ENCODE assay signal across 8 cellular contexts in the genomic region with DNA sequence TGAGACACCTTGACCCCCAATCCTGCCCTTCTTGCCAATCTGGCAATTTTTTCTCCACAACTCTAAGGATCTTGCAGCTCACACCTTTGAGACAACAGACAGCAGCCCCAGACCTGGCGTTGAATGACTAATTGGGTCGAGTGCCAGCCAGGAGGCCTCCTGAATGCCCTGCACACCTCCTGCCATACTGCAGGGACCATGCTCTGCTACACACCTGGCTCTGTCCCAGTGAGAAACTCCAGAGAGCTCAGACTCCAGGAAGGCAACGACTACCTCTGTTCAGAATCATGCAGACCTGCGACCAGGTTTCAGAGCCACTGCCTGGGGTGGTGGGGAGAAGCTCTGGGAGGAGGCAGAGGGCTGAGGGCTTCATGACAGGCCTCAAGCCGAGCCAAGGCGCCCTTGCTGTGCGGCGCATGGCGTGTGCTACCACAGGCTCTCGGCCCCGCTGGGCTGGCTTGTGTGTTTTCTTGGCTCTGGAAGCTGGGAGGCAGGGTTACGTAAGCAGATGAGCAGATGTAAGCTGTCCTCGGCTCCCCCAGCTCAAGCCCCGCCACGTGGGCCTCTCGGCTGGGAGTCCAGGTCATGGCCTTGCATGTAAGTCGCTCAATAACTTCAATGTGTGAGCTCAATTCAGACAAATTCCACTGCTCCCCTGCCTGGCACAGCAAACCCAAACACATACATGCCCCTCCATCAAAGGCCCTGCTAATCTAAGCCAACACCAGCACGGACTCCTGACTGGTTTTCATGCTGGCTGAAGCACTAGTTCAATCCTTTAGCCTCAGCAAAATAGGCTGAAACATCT. TPM values are rescaled to one million over a fixed set of nuclear protein-coding genes. Genes with fewer than 3 reads are reported as not detected.
DNase-seq lines count a peak whose midpoint lies in the region; ATAC-seq, FAIRE-seq and TF ChIP-seq lines count a peak whose summit lies in the region.

No MANE protein-coding gene starts in this region.

- H3K4me1 Mint-ChIP-seq in activated T-cell treated with anti-CD3 and anti-CD28 coated beads, Interleukin-2, amount 50 U/mL, for 72 hours (ENCODE audit: low read depth), result peaks cover 90% of the 10 kb centered on the region
- H3K4me1 Mint-ChIP-seq in Calu3 (ENCODE audit: low read depth, unreplicated experiment), result peaks cover 28% of the 10 kb centered on the region

- H3K27me3 Mint-ChIP-seq in activated T-cell treated with anti-CD3 and anti-CD28 coated beads, Interleukin-2, amount 50 U/mL, for 72 hours (ENCODE audit: low read depth), result no peaks in the 10 kb centered on the region
- no peaks in the 10 kb centered on the region for H3K27me3 Mint-ChIP-seq in Calu3 (ENCODE audit: unreplicated experiment)

- no peak for TF ChIP-seq CTCF in GM12878 (IDR thresholded peaks at IDR 0.05 in 2 of 3, conservative IDR thresholded peaks at IDR 0.05 in 1 of 3; ENCODE audit: control insufficient read depth in 2 of 3, extremely low read depth in 1 of 3, insufficient read depth in 1 of 3, low read depth in 3 of 3, low read length in 3 of 3)
- TF ChIP-seq CTCF in HepG2 (CRISPR knock-in tag; IDR thresholded peaks at IDR 0.05), result peak; percentile 43
- TF ChIP-seq CTCF in testis (IDR thresholded peaks at IDR 0.05), result no peak
- TF ChIP-seq CTCF in Calu3 (IDR thresholded peaks at IDR 0.05; ENCODE audit: unreplicated experiment), result no peak

- H3K27me3 ChIP-seq in GM12878 (replicated peaks in 1 of 2; ENCODE audit: control insufficient read depth in 2 of 2, insufficient read depth in 2 of 2, low read length in 1 of 2) (no peaks in the 10 kb centered on the region), HepG2 (ENCODE audit: control insufficient read depth in 1 of 2, insufficient read depth in 2 of 2, low read length in 2 of 2) (no peaks in the 10 kb centered on the region), testis (no peaks in the 10 kb centered on the region)

- H2AFZ ChIP-seq in GM12878 (ENCODE audit: control insufficient read depth, low read depth, low read length) (no peak overlapping the region), HepG2 (ENCODE audit: low read length) (no peak overlapping the region)

- in situ Hi-C loops in GM12878 (cut with MboI) (no loop called here), HepG2 (cut with HindIII; ENCODE audit: extremely low pct_ligation_motif_present, low pct_unique_long_range_greater_than_20kb) (no loop called here)

- H3K36me3 ChIP-seq in GM12878 (ENCODE audit: control insufficient read depth in 2 of 2, insufficient read depth in 2 of 2, low read length in 1 of 2) (peaks cover 3 to 8% of the 10 kb centered on the region in 2 experiments), HepG2 (replicated peaks in 1 of 2; ENCODE audit: control insufficient read depth in 1 of 2, insufficient read depth in 2 of 2, low read length in 2 of 2) (peaks cover 2 to 12% of the 10 kb centered on the region in 2 experiments; a peak in 3 of 5 replicates), testis (ENCODE audit: low read depth, missing control alignments) (no peaks in the 10 kb centered on the region)

- no peaks in the 10 kb centered on the region for H3K9me3 ChIP-seq in GM12878 (replicated peaks; ENCODE audit: control insufficient read depth, insufficient read depth, low read length)
- no peaks in the 10 kb centered on the region for H3K9me3 ChIP-seq in HepG2 (ENCODE audit: low read length)
- H3K9me3 ChIP-seq in testis, result no peaks in the 10 kb centered on the region

- SMC1A ChIA-PET in GM12878 (lab: Charles Lee; ENCODE audit: uncharacterized antibody, unreplicated experiment), result interaction anchor here (0.7 to 12.9 kb wide), 8 partner anchors 9 to 224 kb away, joined by 3 to 172 read pairs (median 10); no protein-coding TSS in a partner anchor

- H3K27ac ChIP-seq in GM12878 (ENCODE audit: control insufficient read depth, insufficient read depth) (peak overlapping the region; percentile 85), HepG2 (ENCODE audit: extremely low read length, insufficient read depth, low read length) (peak overlapping the region; percentile 69), testis (peak overlapping the region; percentile 74 to 78)

- ATAC-seq in activated T-cell treated with anti-CD3 and anti-CD28 coated beads, Interleukin-2, amount 50 U/mL, for 72 hours (replicated peaks in 1 of 2), result no peak
- ATAC-seq in GM12878, result no peak
- peak; percentile 93 for ATAC-seq in HepG2
- ATAC-seq in GM21367 (IDR thresholded peaks at IDR 0.05; ENCODE audit: unreplicated experiment), result no peak

- DNase-seq in activated T-cell treated with anti-CD3 and anti-CD28 coated beads, Interleukin-2, amount 50 U/mL, for 72 hours, result no peak
- no peak for DNase-seq in activated T-cell treated with anti-CD3 and anti-CD28 coated beads, Interleukin-2, amount 50 U/mL, for 48 hours
- DNase-seq in GM12878 (ENCODE audit: low read depth, low spot score), result no peak
- DNase-seq in HepG2 (ENCODE audit: low spot score), result peak; percentile 88
- peak; percentile 96 for DNase-seq in testis
- DNase-seq in OCI-M2 (lab: John Stamatoyannopoulos, UW; ENCODE audit: unreplicated experiment), result no peak
- no peak for DNase-seq in Calu3

- intact Hi-C loops in GM12878 (cut with micrococcal nuclease; ENCODE audit: unreplicated experiment) (no loop called here), HepG2 (cut with micrococcal nuclease; ENCODE audit: unreplicated experiment) (loop anchor here (1.0 to 2.0 kb wide), 2 partner anchors 12 to 23 kb away; no protein-coding TSS in a partner anchor), testis (cut with DNase I; ENCODE audit: low total_unique reads) (no loop called here), Calu3 (cut with micrococcal nuclease; ENCODE audit: unreplicated experiment) (no loop called here)

- peak; percentile 45; the same call in 1 of the 2 replicates for TF ChIP-seq POLR2A in GM12878 (IDR thresholded peaks at IDR 0.05; ENCODE audit: low read depth, low read length)
- 0 out of 4 replicates have a peak, but pooled peaks of 1 of the 2 experiments have one; percentile 22 for TF ChIP-seq POLR2A in HepG2 (IDR thresholded peaks at IDR 0.05; ENCODE audit: insufficient read depth in 1 of 2, low read depth in 2 of 2, low read length in 2 of 2)
- TF ChIP-seq POLR2A in testis (IDR thresholded peaks at IDR 0.05), result no peak

- H3K4me1 ChIP-seq in GM12878 (ENCODE audit: control insufficient read depth, insufficient read depth, low read length) (peaks cover 94% of the 10 kb centered on the region), HepG2 (ENCODE audit: insufficient read depth, low read length) (peaks cover 49% of the 10 kb centered on the region), testis (peaks cover 84% of the 10 kb centered on the region)

- H3K4me3 Mint-ChIP-seq in activated T-cell treated with anti-CD3 and anti-CD28 coated beads, Interleukin-2, amount 50 U/mL, for 72 hours, result peak overlapping the region; percentile 20 to 39
- no peak overlapping the region for H3K4me3 Mint-ChIP-seq in Calu3 (ENCODE audit: low read depth, unreplicated experiment)

- peaks cover 93% of the 10 kb centered on the region for H3K79me2 ChIP-seq in GM12878 (ENCODE audit: control insufficient read depth, insufficient read depth, low read length)
- H3K79me2 ChIP-seq in HepG2 (ENCODE audit: insufficient read depth, low read length), result peaks cover 51% of the 10 kb centered on the region

- H3K4me2 ChIP-seq in GM12878 (ENCODE audit: control insufficient read depth, insufficient read depth) (peak overlapping the region; percentile 86), HepG2 (ENCODE audit: low read depth, low read length) (peak overlapping the region; percentile 70)

- no peak for FAIRE-seq in GM12878 (lab: Jason Lieb, UNC)
- peak; percentile 96 for FAIRE-seq in HepG2 (lab: Jason Lieb, UNC)

- 83% methylated on average over 18 of the region's 18 CpGs for WGBS in GM12878 (ENCODE audit: insufficient coverage, insufficient replicate concordance, low lambda C conversion rate, missing lambda C conversion rate)
- WGBS in HepG2 (ENCODE audit: low lambda C conversion rate), result 50% methylated on average over 3 of the region's 18 CpGs
- WGBS in testis, 2 donors, result 39 to 47% methylated on average over 3 to 18 of the region's 18 CpGs

- CTCF ChIA-PET in GM12878 (lab: Yijun Ruan, JAX), result interaction anchor here (1.0 to 4.1 kb wide), 4 partner anchors 12 to 20 kb away, joined by 3 to 21 read pairs (median 4); no protein-coding TSS in a partner anchor
- CTCF ChIA-PET in HepG2 (lab: Yijun Ruan, JAX; ENCODE audit: low intra/inter-chr PET ratio, low total read pairs), result no interaction called here
- CTCF ChIA-PET in Calu3 (lab: Charles Lee), result interaction anchor here (1.4 kb wide), 1 partner anchor 12 kb away, joined by 5 read pairs; no protein-coding TSS in a partner anchor

- H4K20me1 ChIP-seq in GM12878 (ENCODE audit: control insufficient read depth, insufficient read depth) (no peaks in the 10 kb centered on the region), HepG2 (ENCODE audit: insufficient read depth, low read length) (peaks cover 23% of the 10 kb centered on the region)

- POLR2A ChIA-PET in GM12878 (lab: Charles Lee) (interaction anchor here (0.5 to 2.7 kb wide), 8 partner anchors 9 to 73 kb away, joined by 3 to 17 read pairs (median 4); partner anchors contain the start of genes B4GALT1 and SMU1), HepG2 (lab: Yijun Ruan, JAX) (interaction anchor here (0.9 to 2.7 kb wide), 7 partner anchors 12 to 151 kb away, joined by 3 to 26 read pairs (median 5); partner anchors contain the start of genes B4GALT1, DNAJA1, NFX1 and SMU1)

- H3K9ac ChIP-seq in GM12878 (ENCODE audit: control insufficient read depth, insufficient read depth, low read length) (peak overlapping the region; percentile 31), HepG2 (ENCODE audit: insufficient read depth, low read depth, low read length) (peak overlapping the region; percentile 47)

- no peak overlapping the region for H3K27ac Mint-ChIP-seq in activated T-cell treated with anti-CD3 and anti-CD28 coated beads, Interleukin-2, amount 50 U/mL, for 72 hours
- H3K27ac Mint-ChIP-seq in Calu3 (ENCODE audit: unreplicated experiment), result no peak overlapping the region

- no TSS peak for BruUV-seq in GM12878 (replicated peaks; lab: Mats Ljungman, UMichigan)
- TSS peak; percentile 30 for BruUV-seq in HepG2 (replicated peaks; lab: Mats Ljungman, UMichigan)
- no TSS peak for BruUV-seq in Calu3 (replicated peaks; lab: Mats Ljungman, UMichigan)

- no peak overlapping the region for H3K4me3 ChIP-seq in GM12878
- H3K4me3 ChIP-seq in HepG2 (replicated peaks in 1 of 3; ENCODE audit: insufficient read depth in 1 of 3, low read depth in 2 of 3, low read length in 3 of 3), result peak overlapping the region in 1 of 3 experiments; percentile 39; a peak in 2 of 6 replicates
- no peak overlapping the region for H3K4me3 ChIP-seq in testis

- RAD21 ChIA-PET in GM12878 (lab: Charles Lee; ENCODE audit: unreplicated experiment), result interaction anchor here (1.0 to 3.9 kb wide), 3 partner anchors 9 to 28 kb away, joined by 3 to 14 read pairs (median 3); partner anchors contain the start of gene B4GALT1

- H3K36me3 Mint-ChIP-seq in activated T-cell treated with anti-CD3 and anti-CD28 coated beads, Interleukin-2, amount 50 U/mL, for 72 hours (ENCODE audit: insufficient read depth in 2 of 2), result peaks cover 2 to 3% of the 10 kb centered on the region in 2 donors
- no peaks in the 10 kb centered on the region for H3K36me3 Mint-ChIP-seq in Calu3 (ENCODE audit: insufficient read depth, unreplicated experiment)

- TF ChIP-seq EP300 in GM12878 (IDR thresholded peaks at IDR 0.05; ENCODE audit: borderline replicate concordance in 1 of 2, control insufficient read depth in 1 of 2, low read depth in 2 of 2, low read length in 2 of 2) (no peak), HepG2 (IDR thresholded peaks at IDR 0.05; ENCODE audit: low read depth in 2 of 2, low read length in 2 of 2) (peak in 1 of 2 experiments; percentile 67; a peak in 1 of 4 replicates), HepG2 (CRISPR knock-in tag; IDR thresholded peaks at IDR 0.05; ENCODE audit: borderline replicate concordance) (peak; percentile 60; the same call in 1 of the 2 replicates)

- H3K9me3 Mint-ChIP-seq in activated T-cell treated with anti-CD3 and anti-CD28 coated beads, Interleukin-2, amount 50 U/mL, for 72 hours, result no peaks in the 10 kb centered on the region
- no peaks in the 10 kb centered on the region for H3K9me3 Mint-ChIP-seq in Calu3 (ENCODE audit: low read depth, unreplicated experiment)

- TF ChIP-seq RAD21 in GM12878 (IDR thresholded peaks at IDR 0.05; ENCODE audit: insufficient read depth, low read depth, low read length), result no peak
- TF ChIP-seq RAD21 in HepG2 (CRISPR knock-in tag; IDR thresholded peaks at IDR 0.05), result 0 out of 2 replicates have a peak, but pooled peaks have one; percentile 18

RNA-seq across cellular contexts. Expression of gene B4GALT1, which starts 27.5 kb away (rescaled TPM):
- total RNA-seq in activated T-cell treated with anti-CD3 and anti-CD28 coated beads, Interleukin-2, amount 50 U/mL, for 72 hours, result 10 to 100 TPM; 72.2 to 91.9 TPM
- 47.6 and 51.1 TPM in 2 replicates for total RNA-seq in GM12878 (2013; cell fraction: nucleolus; rRNA removed)
- 23.4 and 24.2 TPM in 2 replicates for total RNA-seq in GM12878 (2014; rRNA removed)
- 12.7 and 15.3 TPM in 2 replicates for total RNA-seq in GM12878 (2014; rRNA removed; fragmentation: Illumina TruSeq; extraction: Trizol)
- 77.5 and 79.0 TPM in 2 replicates for total RNA-seq in GM12878 (2021)
- polyA plus RNA-seq in GM12878 (2011; ENCODE audit: low read depth), result 50.1 TPM
- 29.6 and 36.5 TPM in 2 replicates for polyA plus RNA-seq in GM12878 (2011; rRNA removed)
- 36.7 and 49.7 TPM in 2 replicates for polyA plus RNA-seq in GM12878 (2011; cell fraction: cytosol; rRNA removed)
- polyA plus RNA-seq in GM12878 (2011; cell fraction: nucleus; rRNA removed), result 16.8 and 18.8 TPM in 2 replicates
- polyA plus RNA-seq in GM12878 (2012), result 58.2 and 65.9 TPM in 2 replicates
- polyA plus RNA-seq in GM12878 (2014; fragmentation: Illumina TruSeq; extraction: Trizol), result 66.7 and 68.8 TPM in 2 replicates
- polyA plus RNA-seq in GM12878 (2014; fragmentation: Nextera tagmentation; extraction: Ambion mirVana), result 10 to 100 TPM; 22.4 to 23.3 TPM
- polyA plus RNA-seq in GM12878 (2014; rRNA removed), result 42.6 and 45.5 TPM in 2 replicates
- polyA plus RNA-seq in GM12878 (2016; fragmentation: Nextera tagmentation; extraction: Ambion mirVana), result 10 to 100 TPM; 50.2 to 50.8 TPM
- polyA minus RNA-seq in GM12878 (2011; rRNA and poly(A)+ RNA removed), result 48.3 and 58.3 TPM in 2 replicates
- polyA minus RNA-seq in GM12878 (2011; cell fraction: cytosol; rRNA and poly(A)+ RNA removed), result 25.8 and 27.2 TPM in 2 replicates
- polyA minus RNA-seq in GM12878 (2011; cell fraction: nucleus; rRNA and poly(A)+ RNA removed), result 10.3 and 16.8 TPM in 2 replicates
- total RNA-seq in HepG2 (2016; rRNA removed; fragmentation: Illumina TruSeq; extraction: Trizol), result 15.7 TPM in 2 replicates
- 3.3 and 3.4 TPM in 2 replicates for total RNA-seq in HepG2 (2016; cell fraction: cytosol; rRNA removed; fragmentation: Illumina TruSeq; extraction: Trizol; ENCODE audit: low read depth)
- 13.5 and 16.1 TPM in 2 replicates for total RNA-seq in HepG2 (2016; cell fraction: insoluble cytoplasmic fraction; rRNA removed; fragmentation: Illumina TruSeq; extraction: Trizol)
- 19.9 and 20.6 TPM in 2 replicates for total RNA-seq in HepG2 (2016; cell fraction: membrane; rRNA removed; fragmentation: Illumina TruSeq; extraction: Trizol)
- 22.5 and 25.2 TPM in 2 replicates for total RNA-seq in HepG2 (2016; cell fraction: nucleus; rRNA removed; fragmentation: Illumina TruSeq; extraction: Trizol)
- 33.5 and 37.5 TPM in 2 replicates for polyA plus RNA-seq in HepG2 (2011; rRNA removed)
- 35.6 and 46.0 TPM in 2 replicates for polyA plus RNA-seq in HepG2 (2011; cell fraction: cytosol; rRNA removed)
- 14.7 and 19.1 TPM in 2 replicates for polyA plus RNA-seq in HepG2 (2011; cell fraction: nucleus; rRNA removed)
- polyA plus RNA-seq in HepG2 (2012), result 57.7 and 61.1 TPM in 2 replicates
- polyA plus RNA-seq in HepG2 (2016; cell fraction: cytosol; fragmentation: Illumina TruSeq; extraction: Trizol; ENCODE audit: low read depth), result 5.0 and 5.4 TPM in 2 replicates
- polyA plus RNA-seq in HepG2 (2016; cell fraction: insoluble cytoplasmic fraction; fragmentation: Illumina TruSeq; extraction: Trizol; ENCODE audit: low read depth), result 21.1 and 25.1 TPM in 2 replicates
- 21.2 TPM in 2 replicates for polyA plus RNA-seq in HepG2 (2016; cell fraction: membrane; fragmentation: Illumina TruSeq; extraction: Trizol; ENCODE audit: low read depth)
- polyA plus RNA-seq in HepG2 (2016; cell fraction: nucleus; fragmentation: Illumina TruSeq; extraction: Trizol; ENCODE audit: insufficient read depth, low read depth), result 40.6 and 42.3 TPM in 2 replicates
- 78.3 and 316 TPM in 2 replicates for polyA minus RNA-seq in HepG2 (2011; rRNA and poly(A)+ RNA removed; ENCODE audit: low replicate concordance)
- polyA minus RNA-seq in HepG2 (2011; cell fraction: cytosol; rRNA and poly(A)+ RNA removed), result 35.8 and 41.0 TPM in 2 replicates
- polyA minus RNA-seq in HepG2 (2011; cell fraction: nucleus; rRNA and poly(A)+ RNA removed), result 17.3 and 22.3 TPM in 2 replicates
- 100 to 1,000 TPM; 192 to 212 TPM for total RNA-seq in testis
- 112 TPM for polyA plus RNA-seq in testis (ENCODE audit: insufficient read depth, low read depth, low replicate concordance)
- 69.5 and 71.1 TPM in 2 replicates for total RNA-seq in Calu3 (2022)

Comparison
In these comparisons a context has a peak if more than half of its experiments do, and no peak if none do; other contexts are left out.
1. DNase-seq: peak in HepG2 (single experiment) and testis (single experiment); none in activated T-cell treated with anti-CD3 and anti-CD28 coated beads, Interleukin-2, amount 50 U/mL, for 72 hours (0 of 2), activated T-cell treated with anti-CD3 and anti-CD28 coated beads, Interleukin-2, amount 50 U/mL, for 48 hours (0 of 2), GM12878 (single experiment), OCI-M2 (single experiment) and Calu3 (single experiment).
2. Peak in every context shown above with its lines, with median percentiles within 50 percentile points of each other: H3K27ac ChIP-seq.